Comparison of ENCODE assay signal across 9 cellular contexts in genomic region chr2:61180686-61181085, GRCh38. TPM values are rescaled to one million over a fixed set of nuclear protein-coding genes. Genes with fewer than 3 reads are reported as not detected.
DNase-seq lines count a peak whose midpoint lies in the region; ATAC-seq and TF ChIP-seq lines count a peak whose summit lies in the region.
"Had no signal": no experiment of that assay in that cellular context is flagged by ENCODE, and none has a peak within 500 bp of the region (broad histone marks: within the 10 kb centered on the region; RNA-seq: fewer than 3 reads in every experiment).

No MANE protein-coding gene starts in this region.

- intact Hi-C loops in heart right ventricle (cut with DNase I) (no loop called here), cardiac septum (cut with DNase I) (no loop called here), body of pancreas (cut with DNase I) (no loop called here), upper lobe of right lung (cut with DNase I) (no loop called here)

- ATAC-seq in heart right ventricle, result no peak
- no peak for ATAC-seq in body of pancreas
- no peak for ATAC-seq in upper lobe of right lung
- no peak for ATAC-seq in GM19328 (IDR thresholded peaks at IDR 0.05; ENCODE audit: unreplicated experiment)

- no peak for TF ChIP-seq POLR2A in body of pancreas (IDR thresholded peaks at IDR 0.05)

- H3K4me1 ChIP-seq in heart right ventricle, result peaks cover 21 to 56% (median 50%) of the 10 kb centered on the region in 9 donors
- H3K4me1 ChIP-seq in body of pancreas, result peaks cover 53% of the 10 kb centered on the region
- H3K4me1 ChIP-seq in muscle layer of duodenum (ENCODE audit: control insufficient read depth in 1 of 2, insufficient read depth in 2 of 2, low read length in 2 of 2), result peaks cover 32 to 39% of the 10 kb centered on the region in 2 donors
- peaks cover 44% of the 10 kb centered on the region for H3K4me1 ChIP-seq in upper lobe of right lung

- peaks cover 0 to 67% (median 45%) of the 10 kb centered on the region in 9 donors for H3K36me3 ChIP-seq in heart right ventricle
- H3K36me3 ChIP-seq in body of pancreas (replicated peaks in 1 of 2; ENCODE audit: insufficient read depth in 1 of 2, low read depth in 2 of 2), result peaks cover 0 to 19% of the 10 kb centered on the region in 2 donors
- H3K36me3 ChIP-seq in muscle layer of duodenum (ENCODE audit: control insufficient read depth in 1 of 2, insufficient read depth in 2 of 2, low read length in 2 of 2), result peaks cover 31 to 45% of the 10 kb centered on the region in 2 donors
- peaks cover 55% of the 10 kb centered on the region for H3K36me3 ChIP-seq in upper lobe of right lung

- H3K27ac ChIP-seq in heart right ventricle (peak overlapping the region; percentile 38 to 100 (median 76)), body of pancreas (peak overlapping the region in 3 of 4 donors; percentile 15 to 63 (median 48)), muscle layer of duodenum (ENCODE audit: low read length) (peak overlapping the region; percentile 60), upper lobe of right lung (peak overlapping the region; percentile 38)

- H3K27me3 ChIP-seq in heart right ventricle (no peaks in the 10 kb centered on the region), body of pancreas (no peaks in the 10 kb centered on the region), muscle layer of duodenum (ENCODE audit: low read depth, low read length) (no peaks in the 10 kb centered on the region), upper lobe of right lung (no peaks in the 10 kb centered on the region)

- H3K9me3 ChIP-seq in heart right ventricle, result no peaks in the 10 kb centered on the region
- H3K9me3 ChIP-seq in body of pancreas, result no peaks in the 10 kb centered on the region
- no peaks in the 10 kb centered on the region for H3K9me3 ChIP-seq in muscle layer of duodenum (ENCODE audit: control insufficient read depth in 1 of 2, low read length in 2 of 2)
- no peaks in the 10 kb centered on the region for H3K9me3 ChIP-seq in upper lobe of right lung

- no peak for TF ChIP-seq CTCF in heart right ventricle (IDR thresholded peaks at IDR 0.05)
- TF ChIP-seq CTCF in body of pancreas (IDR thresholded peaks at IDR 0.05), result no peak
- no peak for TF ChIP-seq CTCF in upper lobe of right lung (IDR thresholded peaks at IDR 0.05)

- 64 to 76% methylated on average over 6 of the region's 6 CpGs for WGBS in heart right ventricle, 2 donors
- 73 to 84% methylated on average over 6 of the region's 6 CpGs for WGBS in body of pancreas, 2 donors

- H3K4me3 ChIP-seq in heart right ventricle (peak overlapping the region in 4 of 10 donors; percentile 5 to 30 (median 13)), body of pancreas (no peak overlapping the region), muscle layer of duodenum (ENCODE audit: low read depth in 1 of 2, low read length in 2 of 2) (peak overlapping the region in 1 of 2 donors; percentile 44), upper lobe of right lung (no peak overlapping the region)

- DNase-seq in heart right ventricle (no peak), cardiac septum (ENCODE audit: low spot score) (no peak), body of pancreas (no peak), upper lobe of right lung (no peak), NCI-H187 treated with DMSO at 0.1 percent for 48 hours (lab: John Stamatoyannopoulos, UW) (no peak)
- no peak for DNase-seq in central memory CD4-positive, alpha-beta T cell
- DNase-seq: T-helper 9 cell had no signal

RNA-seq across cellular contexts. Expression of gene C2orf74, which starts 18.7 kb away (rescaled TPM):
- total RNA-seq in heart right ventricle (10 to 100 TPM; 16.5 to 29.8 (median 24.0) TPM), cardiac septum (31.7 TPM), body of pancreas (10 to 100 TPM in 1 of 2 donors, 1 to 10 TPM in 1; 3.9 to 25.7 TPM), upper lobe of right lung (15.1 TPM)
- polyA plus RNA-seq in heart right ventricle, result 10 to 100 TPM; 20.3 to 39.0 TPM
